25 cellular contexts compared by ENCODE assay signal in genomic region chr21:33327326-33327725, GRCh38. TPM values are rescaled to one million over a fixed set of nuclear protein-coding genes. Genes with fewer than 3 reads are reported as not detected.
DNase-seq lines count a peak whose midpoint lies in the region; ATAC-seq and TF ChIP-seq lines count a peak whose summit lies in the region.
"Had no signal": no experiment of that assay in that cellular context is flagged by ENCODE, and none has a peak within 500 bp of the region (broad histone marks: within the 10 kb centered on the region; RNA-seq: fewer than 3 reads in every experiment).

No MANE protein-coding gene starts in this region.

- peaks cover 72% of the 10 kb centered on the region for H3K79me2 ChIP-seq in SU-DHL-6 (ENCODE audit: insufficient read depth, low read length)

- peaks cover 28% of the 10 kb centered on the region for H3K9me3 ChIP-seq in BLaER1
- no peaks in the 10 kb centered on the region for H3K9me3 ChIP-seq in CD8-positive, alpha-beta memory T cell (ENCODE audit: low read length)
- H3K9me3 ChIP-seq in SU-DHL-6 (ENCODE audit: insufficient read depth, low read length) = no peaks in the 10 kb centered on the region
- peaks cover 0 to under 1% (median 0%) of the 10 kb centered on the region in 8 donors for H3K9me3 ChIP-seq in spleen
- H3K9me3 ChIP-seq: testis had no signal

- no peak for TF ChIP-seq CTCF in SU-DHL-6 (IDR thresholded peaks at IDR 0.05; ENCODE audit: insufficient read depth, low read length, poor library complexity, severe bottlenecking)
- no peak for TF ChIP-seq CTCF in natural killer cell (IDR thresholded peaks at IDR 0.05)
- TF ChIP-seq CTCF in spleen (IDR thresholded peaks at IDR 0.05 in 8 of 11, conservative IDR thresholded peaks at IDR 0.05 in 3 of 11) = no peak

- H3K9ac ChIP-seq in BLaER1 (no peak overlapping the region), SU-DHL-6 (ENCODE audit: low read length) (no peak overlapping the region)

- peaks cover 40% of the 10 kb centered on the region for H3K36me3 ChIP-seq in BLaER1
- H3K36me3 ChIP-seq in CD8-positive, alpha-beta memory T cell (ENCODE audit: insufficient read depth, low read length) = no peaks in the 10 kb centered on the region
- H3K36me3 ChIP-seq in SU-DHL-6 (ENCODE audit: low read length) = no peaks in the 10 kb centered on the region
- H3K36me3 ChIP-seq in spleen = peaks cover 0 to 20% (median 3%) of the 10 kb centered on the region in 6 donors
- H3K36me3 ChIP-seq: brain microvascular endothelial cell had no signal

- H3K27me3 Mint-ChIP-seq in CD8-positive, alpha-beta memory T cell = no peaks in the 10 kb centered on the region
- no peaks in the 10 kb centered on the region for H3K27me3 Mint-ChIP-seq in natural killer cell (ENCODE audit: low read depth in 2 of 2)
- H3K27me3 Mint-ChIP-seq: effector memory CD8-positive, alpha-beta T cell had no signal

- H3K4me2 ChIP-seq in BLaER1 (peak overlapping the region; percentile 95; the same call in 1 of the 2 replicates), SU-DHL-6 (ENCODE audit: low read depth, low read length, poor library complexity, severe bottlenecking) (peak overlapping the region; percentile 84)

- no peak for DNase-seq in CD8-positive, alpha-beta memory T cell
- no peak for DNase-seq in natural killer cell
- DNase-seq in spleen = no peak
- DNase-seq in NCI-H748 treated with DMSO at 0.1 percent for 48 hours (lab: John Stamatoyannopoulos, UW) = no peak
- DNase-seq in left colon = no peak
- DNase-seq: activated CD8-positive, alpha-beta memory T cell treated with anti-CD3 and anti-CD28 coated beads for 24 hours; brain microvascular endothelial cell; DMS53; effector memory CD8-positive, alpha-beta T cell; foreskin melanocyte; immature natural killer cell; Kasumi-1; left ventricle myocardium inferior; midbrain; NCI-H1092 treated with DMSO at 0.1 percent for 48 hours; NCI-H2081 treated with DMSO at 0.1 percent for 48 hours; stimulated activated naive CD4-positive, alpha-beta T cell; testis had no signal

- no peaks in the 10 kb centered on the region for H3K27me3 ChIP-seq in BLaER1
- no peaks in the 10 kb centered on the region for H3K27me3 ChIP-seq in CD8-positive, alpha-beta memory T cell (ENCODE audit: insufficient read depth, low read length, poor library complexity, severe bottlenecking)
- no peaks in the 10 kb centered on the region for H3K27me3 ChIP-seq in SU-DHL-6 (ENCODE audit: low read length)
- H3K27me3 ChIP-seq in spleen (replicated peaks in 1 of 7) = no peaks in the 10 kb centered on the region
- H3K27me3 ChIP-seq: brain microvascular endothelial cell, hepatocyte, testis had no signal

- no peaks in the 10 kb centered on the region for H3K9me3 Mint-ChIP-seq in CD8-positive, alpha-beta memory T cell
- peaks cover 0 to 2% of the 10 kb centered on the region in 2 donors for H3K9me3 Mint-ChIP-seq in natural killer cell
- H3K9me3 Mint-ChIP-seq: effector memory CD8-positive, alpha-beta T cell; immature natural killer cell had no signal

- intact Hi-C loops in natural killer cell (cut with micrococcal nuclease) = loop anchor here (5.0 kb wide), 1 partner anchor 35 kb away; no protein-coding TSS in a partner anchor
- intact Hi-C loops in spleen (cut with DNase I; ENCODE audit: low total_unique reads) = no loop called here
- intact Hi-C loops in left colon (cut with DNase I, micrococcal nuclease) = no loop called here

- POLR2A ChIA-PET in CD8-positive, alpha-beta memory T cell (lab: Charles Lee) = interaction anchor here (1.9 kb wide), 1 partner anchor 34 kb away, joined by 6 read pairs; no protein-coding TSS in a partner anchor

- 79 to 87% (median 86%) methylated on average over 3 of the region's 3 CpGs for WGBS in spleen, 5 donors

- peak overlapping the region in 2 of 8 donors; percentile 14 to 17 for H3K27ac Mint-ChIP-seq in CD8-positive, alpha-beta memory T cell
- no peak overlapping the region for H3K27ac Mint-ChIP-seq in natural killer cell

- TF ChIP-seq POLR2A in spleen (IDR thresholded peaks at IDR 0.05) = no peak

- H4K20me1 ChIP-seq in BLaER1 (peaks cover 47% of the 10 kb centered on the region), SU-DHL-6 (ENCODE audit: low read depth, low read length) (no peaks in the 10 kb centered on the region)

- peaks cover 10% of the 10 kb centered on the region for H3F3A ChIP-seq in SU-DHL-6 (ENCODE audit: insufficient read depth)

- peaks cover 36 to 60% (median 53%) of the 10 kb centered on the region in 3 donors for H3K4me1 Mint-ChIP-seq in CD8-positive, alpha-beta memory T cell
- peaks cover 21 to 41% of the 10 kb centered on the region in 2 donors for H3K4me1 Mint-ChIP-seq in natural killer cell

- H3K4me1 ChIP-seq in BLaER1 = peaks cover 31% of the 10 kb centered on the region
- H3K4me1 ChIP-seq in CD8-positive, alpha-beta memory T cell (ENCODE audit: insufficient read depth, low read length) = peaks cover 58% of the 10 kb centered on the region
- H3K4me1 ChIP-seq in spleen = peaks cover 27 to 75% (median 67%) of the 10 kb centered on the region in 6 donors

- peaks cover 3 to 25% (median 3%) of the 10 kb centered on the region in 3 donors for H3K36me3 Mint-ChIP-seq in CD8-positive, alpha-beta memory T cell
- H3K36me3 Mint-ChIP-seq in natural killer cell = peaks cover 4% of the 10 kb centered on the region

- CTCF ChIA-PET in CD8-positive, alpha-beta memory T cell (lab: Charles Lee) = interaction anchor here (0.9 to 1.2 kb wide), 3 partner anchors 13 to 34 kb away, joined by 3 to 4 read pairs (median 4); no protein-coding TSS in a partner anchor

- no peaks in the 10 kb centered on the region for H3K9me2 ChIP-seq in SU-DHL-6 (replicated peaks; ENCODE audit: insufficient read depth, low read length)

- peak overlapping the region in 6 of 7 donors; percentile 11 to 77 (median 40) for H3K4me3 Mint-ChIP-seq in CD8-positive, alpha-beta memory T cell
- peak overlapping the region; percentile 9 for H3K4me3 Mint-ChIP-seq in natural killer cell

- H3K27ac ChIP-seq in BLaER1 = no peak overlapping the region
- H3K27ac ChIP-seq in CD8-positive, alpha-beta memory T cell (ENCODE audit: low read depth, low read length) = no peak overlapping the region
- H3K27ac ChIP-seq in SU-DHL-6 (ENCODE audit: low read depth, low read length) = no peak overlapping the region
- H3K27ac ChIP-seq in spleen = peak overlapping the region in 1 of 8 donors; percentile 39
- H3K27ac ChIP-seq: brain microvascular endothelial cell, hepatocyte, testis had no signal

- H2AFZ ChIP-seq in SU-DHL-6 (ENCODE audit: low read depth, low read length, severe bottlenecking) = no peak overlapping the region
- H2AFZ ChIP-seq: hepatocyte had no signal

- no peak overlapping the region for H3K4me3 ChIP-seq in BLaER1
- peak overlapping the region; percentile 9 for H3K4me3 ChIP-seq in CD8-positive, alpha-beta memory T cell (ENCODE audit: low read length)
- H3K4me3 ChIP-seq in SU-DHL-6 (ENCODE audit: insufficient read depth, low read length, poor library complexity, severe bottlenecking) = no peak overlapping the region
- H3K4me3 ChIP-seq in spleen = peak overlapping the region in 1 of 8 donors; percentile 93
- H3K4me3 ChIP-seq: hepatocyte, skin epidermis, testis had no signal

- ATAC-seq in natural killer cell (no peak), GM19463 (IDR thresholded peaks at IDR 0.05; ENCODE audit: unreplicated experiment) (no peak), left colon (no peak)
- ATAC-seq: effector memory CD8-positive, alpha-beta T cell; esophagus mucosa; HCT116 had no signal

RNA-seq across cellular contexts. Expression of gene IFNAR1, which starts 2.6 kb away (rescaled TPM):
- 10 to 100 TPM; 31.6 to 34.1 TPM for total RNA-seq in CD8-positive, alpha-beta memory T cell
- polyA plus RNA-seq in CD8-positive, alpha-beta memory T cell = 54.6 TPM
- total RNA-seq in natural killer cell = 10 to 100 TPM; 15.0 to 21.3 (median 19.3) TPM
- 10 to 100 TPM; 53.2 to 86.1 (median 75.6) TPM for total RNA-seq in spleen
- 10 to 100 TPM in 2 of 3 donors, 1 to 10 TPM in 1; 9.2 to 12.8 (median 10.1) TPM for polyA plus RNA-seq in spleen
- total RNA-seq in left colon = 10 to 100 TPM; 37.1 to 50.1 TPM
